In the genomic region with DNA sequence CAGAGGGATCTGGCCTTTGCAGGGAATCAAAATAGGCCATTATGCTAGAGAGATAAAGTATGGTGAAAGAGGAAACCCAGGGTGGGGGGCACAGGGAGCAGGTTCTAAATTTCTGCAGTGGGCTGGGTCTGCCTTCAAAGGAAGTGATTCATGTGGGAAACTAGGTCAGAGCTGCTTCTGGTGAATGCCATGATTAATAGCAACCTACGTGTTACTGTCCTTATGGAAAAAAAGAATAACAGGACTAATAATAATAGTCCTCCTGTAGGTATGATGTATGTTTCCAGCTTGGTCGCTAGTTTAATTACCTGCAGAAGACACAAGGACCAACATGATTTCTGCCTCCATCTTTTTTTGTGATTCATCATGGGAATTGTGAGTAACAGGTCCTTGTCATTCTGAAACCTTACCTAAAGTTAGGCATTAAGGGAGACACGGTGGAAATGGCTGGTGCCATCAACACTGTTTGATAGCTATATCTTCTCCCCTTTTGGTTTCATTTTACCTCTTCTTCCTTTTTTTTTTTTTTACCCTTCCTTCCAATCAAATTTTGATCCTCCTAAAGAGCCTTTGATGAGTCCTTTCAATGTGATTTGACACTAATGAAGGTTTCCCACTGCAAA, we compare ENCODE assay signal across 10 cellular contexts.
DNase-seq lines count a peak whose midpoint lies in the region; ATAC-seq lines count a peak whose summit lies in the region.
"Had no signal": no experiment of that assay in that cellular context is flagged by ENCODE, and none has a peak within 500 bp of the region (broad histone marks: within the 10 kb centered on the region; RNA-seq: fewer than 3 reads in every experiment).

No MANE protein-coding gene starts in this region.

- POLR2A ChIA-PET in CD8-positive, alpha-beta memory T cell (lab: Charles Lee): no interaction called here

- no peak overlapping the region for H3K27ac ChIP-seq in CD8-positive, alpha-beta memory T cell (ENCODE audit: low read depth, low read length)
- no peak overlapping the region for H3K27ac ChIP-seq in epithelial cell of prostate

- H3K4me1 ChIP-seq in CD8-positive, alpha-beta memory T cell (ENCODE audit: insufficient read depth, low read length): peaks cover 4% of the 10 kb centered on the region

- H3K36me3 ChIP-seq in CD8-positive, alpha-beta memory T cell (ENCODE audit: insufficient read depth, low read length): no peaks in the 10 kb centered on the region

- H3K36me3 Mint-ChIP-seq in CD8-positive, alpha-beta memory T cell: no peaks in the 10 kb centered on the region

- H3K9me3 ChIP-seq in CD8-positive, alpha-beta memory T cell (ENCODE audit: low read length): no peaks in the 10 kb centered on the region

- peaks cover 2 to 7% of the 10 kb centered on the region in 2 donors for H3K27me3 Mint-ChIP-seq in CD8-positive, alpha-beta memory T cell

- CTCF ChIA-PET in CD8-positive, alpha-beta memory T cell (lab: Charles Lee): no interaction called here

- H3K9me3 Mint-ChIP-seq in CD8-positive, alpha-beta memory T cell: no peaks in the 10 kb centered on the region

- H3K4me1 Mint-ChIP-seq in CD8-positive, alpha-beta memory T cell: peaks cover 4 to 14% (median 11%) of the 10 kb centered on the region in 3 donors

- peak; percentile 60 for ATAC-seq in GM21390 (IDR thresholded peaks at IDR 0.05; ENCODE audit: unreplicated experiment)
- ATAC-seq in GM18519 (IDR thresholded peaks at IDR 0.05; ENCODE audit: low FRiP score, unreplicated experiment): no peak

- no peaks in the 10 kb centered on the region for H3K27me3 ChIP-seq in CD8-positive, alpha-beta memory T cell (ENCODE audit: insufficient read depth, low read length, poor library complexity, severe bottlenecking)

- DNase-seq in CD8-positive, alpha-beta memory T cell: no peak
- DNase-seq in NCI-H460 (ENCODE audit: extremely low read depth, low read depth): peak; percentile 14
- peak; percentile 81 for DNase-seq in epithelial cell of prostate (ENCODE audit: low read depth, low spot score)
- DNase-seq in amniotic stem cell (lab: John Stamatoyannopoulos, UW): no peak
- DNase-seq in glomerular visceral epithelial cell (ENCODE audit: extremely low spot score): no peak
- no peak for DNase-seq in globus pallidus (ENCODE audit: low spot score)
- DNase-seq: COR-L47, NCI-H1436 had no signal

- H3K4me3 Mint-ChIP-seq in CD8-positive, alpha-beta memory T cell: peak overlapping the region in 4 of 7 donors; percentile 5 to 53 (median 42)

- H3K27ac Mint-ChIP-seq in CD8-positive, alpha-beta memory T cell: peak overlapping the region in 2 of 8 donors; percentile 39 to 46

- H3K4me3 ChIP-seq in CD8-positive, alpha-beta memory T cell (ENCODE audit: low read length): no peak overlapping the region

Comparison
In these comparisons a context has a peak if more than half of its experiments do, and no peak if none do; other contexts are left out.
1. DNase-seq: peak in NCI-H460 (single experiment) and epithelial cell of prostate (single experiment); none in CD8-positive, alpha-beta memory T cell (0 of 5), amniotic stem cell (single experiment), glomerular visceral epithelial cell (single experiment) and globus pallidus (single experiment).